ENCODE assay signal across 18 cellular contexts in the genomic region with DNA sequence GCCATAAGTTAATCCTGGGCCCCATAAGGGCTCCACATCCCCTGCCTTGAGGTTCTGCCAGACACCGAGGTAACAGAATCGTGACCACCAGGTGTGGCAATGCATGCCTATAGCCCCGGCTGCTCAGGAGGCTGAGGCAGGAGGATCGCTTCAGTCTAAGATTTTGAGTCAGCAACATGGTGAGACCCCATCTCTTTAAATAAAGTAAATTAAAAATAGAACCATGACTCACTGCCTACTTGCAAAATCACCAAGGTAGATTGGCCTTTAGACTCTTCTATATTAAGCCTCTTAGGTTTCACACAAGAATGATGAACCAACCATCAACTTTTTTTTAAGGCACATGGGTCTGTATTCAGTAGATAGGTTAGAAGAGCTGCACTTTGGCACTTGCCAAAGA. TPM values are rescaled to one million over a fixed set of nuclear protein-coding genes. Genes with fewer than 3 reads are reported as not detected.
DNase-seq lines count a peak whose midpoint lies in the region; ATAC-seq lines count a peak whose summit lies in the region.
"Had no signal": no experiment of that assay in that cellular context is flagged by ENCODE, and none has a peak within 500 bp of the region (broad histone marks: within the 10 kb centered on the region; RNA-seq: fewer than 3 reads in every experiment).

No MANE protein-coding gene starts in this region.

- H3K27me3 Mint-ChIP-seq in activated naive CD4-positive, alpha-beta T cell treated with anti-CD3 and anti-CD28 coated beads, Interleukin-2, amount 10 ng/mL, durations not matched to agents 7 days and 5 days: no peaks in the 10 kb centered on the region
- H3K27me3 Mint-ChIP-seq in activated naive CD8-positive, alpha-beta T cell treated with anti-CD3 and anti-CD28 coated beads for 36 hours: no peaks in the 10 kb centered on the region
- H3K27me3 Mint-ChIP-seq in stimulated activated naive CD8-positive, alpha-beta T cell treated with anti-CD3 and anti-CD28 coated beads, Interleukin-15, Interleukin-2, amounts not matched to agents 100 ng/mL and 50 ng/mL, for 24 hours: no peaks in the 10 kb centered on the region
- H3K27me3 Mint-ChIP-seq: activated B cell treated with CpG ODN at 0.5 μM for 24 hours, naive B cell had no signal

- no peaks in the 10 kb centered on the region for H3K4me1 Mint-ChIP-seq in activated naive CD4-positive, alpha-beta T cell treated with anti-CD3 and anti-CD28 coated beads, Interleukin-2, amount 10 ng/mL, durations not matched to agents 7 days and 5 days
- peaks cover 24% of the 10 kb centered on the region for H3K4me1 Mint-ChIP-seq in activated naive CD8-positive, alpha-beta T cell treated with anti-CD3 and anti-CD28 coated beads for 36 hours
- peaks cover 41% of the 10 kb centered on the region for H3K4me1 Mint-ChIP-seq in stimulated activated naive CD8-positive, alpha-beta T cell treated with anti-CD3 and anti-CD28 coated beads, Interleukin-15, Interleukin-2, amounts not matched to agents 100 ng/mL and 50 ng/mL, for 24 hours (ENCODE audit: low read depth)

- ATAC-seq in activated naive CD4-positive, alpha-beta T cell treated with anti-CD3 and anti-CD28 coated beads, Interleukin-2, amount 50 U/mL, for 72 hours: peak; percentile 40 to 48
- peak; percentile 42 for ATAC-seq in HG03442 (IDR thresholded peaks at IDR 0.05; ENCODE audit: unreplicated experiment)
- no peak for ATAC-seq in HG03457 (IDR thresholded peaks at IDR 0.05; ENCODE audit: unreplicated experiment)

- CTCF ChIA-PET in activated naive CD4-positive, alpha-beta T cell treated with anti-CD3 and anti-CD28 coated beads, Interleukin-2, amount 10 ng/mL, durations not matched to agents 7 days and 5 days (lab: Charles Lee): interaction anchor here (0.6 kb wide), 1 partner anchor 291 kb away, joined by 3 read pairs; no protein-coding TSS in a partner anchor

- no peak for DNase-seq in activated naive CD4-positive, alpha-beta T cell treated with anti-CD3 and anti-CD28 coated beads, Interleukin-2, amount 50 U/mL, for 72 hours (ENCODE audit: low spot score in 2 of 2)
- DNase-seq in activated naive CD4-positive, alpha-beta T cell treated with anti-CD3 and anti-CD28 coated beads, Interleukin-2, amount 10 ng/mL, durations not matched to agents 7 days and 5 days: no peak
- no peak for DNase-seq in activated naive CD8-positive, alpha-beta T cell treated with anti-CD3 and anti-CD28 coated beads for 36 hours
- no peak for DNase-seq in mucosa of gallbladder (ENCODE audit: low spot score)
- DNase-seq in inferior parietal cortex (ENCODE audit: extremely low spot score): no peak
- DNase-seq: activated B cell treated with CpG ODN at 0.5 μM for 24 hours; caudate nucleus; effector CD4-positive, alpha-beta T cell; naive B cell; NCI-H187 treated with DMSO at 0.1 percent for 48 hours; NCI-H446 treated with DMSO at 0.1 percent for 48 hours; ovary; SHP77; stimulated activated CD4-positive, alpha-beta T cell treated with anti-CD3 and anti-CD28 coated beads, Interleukin-4, amount 100 ng/mL, for 24 hours; T-helper 2 cell had no signal

- H3K9me3 Mint-ChIP-seq in activated naive CD4-positive, alpha-beta T cell treated with anti-CD3 and anti-CD28 coated beads, Interleukin-2, amount 50 U/mL, for 72 hours: no peaks in the 10 kb centered on the region
- no peaks in the 10 kb centered on the region for H3K9me3 Mint-ChIP-seq in activated naive CD4-positive, alpha-beta T cell treated with anti-CD3 and anti-CD28 coated beads, Interleukin-2, amount 10 ng/mL, durations not matched to agents 7 days and 5 days
- H3K9me3 Mint-ChIP-seq in activated naive CD8-positive, alpha-beta T cell treated with anti-CD3 and anti-CD28 coated beads for 36 hours: no peaks in the 10 kb centered on the region
- H3K9me3 Mint-ChIP-seq in stimulated activated naive CD8-positive, alpha-beta T cell treated with anti-CD3 and anti-CD28 coated beads, Interleukin-15, Interleukin-2, amounts not matched to agents 100 ng/mL and 50 ng/mL, for 24 hours: no peaks in the 10 kb centered on the region
- H3K9me3 Mint-ChIP-seq: activated B cell treated with CpG ODN at 0.5 μM for 24 hours, naive B cell had no signal

- H3K27ac Mint-ChIP-seq in activated naive CD4-positive, alpha-beta T cell treated with anti-CD3 and anti-CD28 coated beads, Interleukin-2, amount 50 U/mL, for 72 hours: peak overlapping the region; percentile 62 to 89
- no peak overlapping the region for H3K27ac Mint-ChIP-seq in activated naive CD4-positive, alpha-beta T cell treated with anti-CD3 and anti-CD28 coated beads, Interleukin-2, amount 10 ng/mL, durations not matched to agents 7 days and 5 days
- peak overlapping the region; percentile 43 for H3K27ac Mint-ChIP-seq in activated naive CD8-positive, alpha-beta T cell treated with anti-CD3 and anti-CD28 coated beads for 36 hours
- H3K27ac Mint-ChIP-seq in stimulated activated naive CD8-positive, alpha-beta T cell treated with anti-CD3 and anti-CD28 coated beads, Interleukin-15, Interleukin-2, amounts not matched to agents 100 ng/mL and 50 ng/mL, for 24 hours: peak overlapping the region; percentile 47
- H3K27ac Mint-ChIP-seq: activated B cell treated with CpG ODN at 0.5 μM for 24 hours had no signal

- H3K36me3 Mint-ChIP-seq in activated naive CD4-positive, alpha-beta T cell treated with anti-CD3 and anti-CD28 coated beads, Interleukin-2, amount 50 U/mL, for 72 hours: peaks cover 0 to 20% of the 10 kb centered on the region in 2 donors
- peaks cover 34% of the 10 kb centered on the region for H3K36me3 Mint-ChIP-seq in activated naive CD4-positive, alpha-beta T cell treated with anti-CD3 and anti-CD28 coated beads, Interleukin-2, amount 10 ng/mL, durations not matched to agents 7 days and 5 days
- H3K36me3 Mint-ChIP-seq in activated naive CD8-positive, alpha-beta T cell treated with anti-CD3 and anti-CD28 coated beads for 36 hours: peaks cover 10% of the 10 kb centered on the region
- peaks cover 60% of the 10 kb centered on the region for H3K36me3 Mint-ChIP-seq in stimulated activated naive CD8-positive, alpha-beta T cell treated with anti-CD3 and anti-CD28 coated beads, Interleukin-15, Interleukin-2, amounts not matched to agents 100 ng/mL and 50 ng/mL, for 24 hours (ENCODE audit: low read depth)

- H3K4me3 Mint-ChIP-seq in activated naive CD4-positive, alpha-beta T cell treated with anti-CD3 and anti-CD28 coated beads, Interleukin-2, amount 10 ng/mL, durations not matched to agents 7 days and 5 days: no peak overlapping the region
- H3K4me3 Mint-ChIP-seq in activated naive CD8-positive, alpha-beta T cell treated with anti-CD3 and anti-CD28 coated beads for 36 hours: no peak overlapping the region
- H3K4me3 Mint-ChIP-seq in stimulated activated naive CD8-positive, alpha-beta T cell treated with anti-CD3 and anti-CD28 coated beads, Interleukin-15, Interleukin-2, amounts not matched to agents 100 ng/mL and 50 ng/mL, for 24 hours: no peak overlapping the region
- H3K4me3 Mint-ChIP-seq: activated B cell treated with CpG ODN at 0.5 μM for 24 hours, naive B cell had no signal

RNA-seq across cellular contexts. Expression of a gene that starts 9.7 kb away (rescaled TPM):
- total RNA-seq in activated naive CD4-positive, alpha-beta T cell treated with anti-CD3 and anti-CD28 coated beads, Interleukin-2, amount 50 U/mL, for 72 hours: 1 to 10 TPM; 2.3 to 3.1 TPM
- 1 to 10 TPM; 2.4 to 2.5 TPM for total RNA-seq in activated naive CD8-positive, alpha-beta T cell treated with anti-CD3 and anti-CD28 coated beads for 36 hours
- total RNA-seq in mucosa of gallbladder: 6.5 TPM

RNA-seq across cellular contexts. Expression of a gene that starts 22.2 kb away (rescaled TPM):
- 100 to 1,000 TPM in 1 of 2 donors, 10 to 100 TPM in 1; 51.2 to 194 TPM for total RNA-seq in activated naive CD4-positive, alpha-beta T cell treated with anti-CD3 and anti-CD28 coated beads, Interleukin-2, amount 50 U/mL, for 72 hours
- total RNA-seq in activated naive CD8-positive, alpha-beta T cell treated with anti-CD3 and anti-CD28 coated beads for 36 hours: 100 to 1,000 TPM; 147 to 148 TPM
- total RNA-seq in mucosa of gallbladder: 83.0 TPM

RNA-seq across cellular contexts. Expression of a gene that starts 23.2 kb away (rescaled TPM):
- total RNA-seq in activated naive CD4-positive, alpha-beta T cell treated with anti-CD3 and anti-CD28 coated beads, Interleukin-2, amount 50 U/mL, for 72 hours: 10 to 100 TPM; 52.0 to 99.6 TPM
- total RNA-seq in activated naive CD8-positive, alpha-beta T cell treated with anti-CD3 and anti-CD28 coated beads for 36 hours: 100 to 1,000 TPM; 170 to 210 TPM
- 23.3 TPM for total RNA-seq in mucosa of gallbladder
